9 cellular contexts compared by ENCODE assay signal in genomic region chr4:52643846-52644245, GRCh38. TPM values are rescaled to one million over a fixed set of nuclear protein-coding genes. Genes with fewer than 3 reads are reported as not detected.
DNase-seq lines count a peak whose midpoint lies in the region; ATAC-seq and TF ChIP-seq lines count a peak whose summit lies in the region.
"Had no signal": no experiment of that assay in that cellular context is flagged by ENCODE, and none has a peak within 500 bp of the region (broad histone marks: within the 10 kb centered on the region; RNA-seq: fewer than 3 reads in every experiment).

No MANE protein-coding gene starts in this region.

- no peak overlapping the region for H3K4me2 ChIP-seq in Karpas-422 (ENCODE audit: low read depth, low read length, poor library complexity, severe bottlenecking)

- H3K27ac ChIP-seq in vagina (no peak overlapping the region), Karpas-422 (ENCODE audit: low read length) (no peak overlapping the region)

- TF ChIP-seq CTCF in GM06990 (IDR thresholded peaks at IDR 0.05; ENCODE audit: insufficient read depth, low read length, poor library complexity, severe bottlenecking): no peak
- no peak for TF ChIP-seq CTCF in cardiac fibroblast (IDR thresholded peaks at IDR 0.05; ENCODE audit: low read depth, low read length)
- TF ChIP-seq CTCF in vagina (IDR thresholded peaks at IDR 0.05): no peak

- no peaks in the 10 kb centered on the region for H3K9me2 ChIP-seq in Karpas-422 (replicated peaks; ENCODE audit: insufficient read depth, low read length)

- peaks cover 98% of the 10 kb centered on the region for H3K79me2 ChIP-seq in Karpas-422 (ENCODE audit: low read length)

- H3K4me1 ChIP-seq in vagina: peaks cover 65% of the 10 kb centered on the region
- H3K4me1 ChIP-seq in Karpas-422 (ENCODE audit: low read length): peaks cover 18% of the 10 kb centered on the region

- peak; percentile 35 for ATAC-seq in HG03354 (IDR thresholded peaks at IDR 0.05; ENCODE audit: poor library complexity, severe bottlenecking, unreplicated experiment)

- no peak overlapping the region for H2AFZ ChIP-seq in Karpas-422 (ENCODE audit: low read length)

- intact Hi-C loops in vagina (cut with DNase I): no loop called here

- no peaks in the 10 kb centered on the region for H3K27me3 ChIP-seq in GM06990 (replicated peaks; ENCODE audit: control insufficient read depth, insufficient read depth, low read length)
- no peaks in the 10 kb centered on the region for H3K27me3 ChIP-seq in vagina
- no peaks in the 10 kb centered on the region for H3K27me3 ChIP-seq in Karpas-422 (ENCODE audit: low read length)

- H3K9ac ChIP-seq in Karpas-422 (ENCODE audit: low read length): no peak overlapping the region

- H3K9me3 ChIP-seq in vagina: no peaks in the 10 kb centered on the region
- H3K9me3 ChIP-seq in Karpas-422 (ENCODE audit: low read length): no peaks in the 10 kb centered on the region

- H3K4me3 ChIP-seq in GM06990 (replicated peaks; ENCODE audit: low read depth, low read length): no peak overlapping the region
- H3K4me3 ChIP-seq in cardiac fibroblast (replicated peaks in 1 of 2; ENCODE audit: low read depth in 2 of 2, low read length in 2 of 2): no peak overlapping the region
- no peak overlapping the region for H3K4me3 ChIP-seq in vagina
- no peak overlapping the region for H3K4me3 ChIP-seq in Karpas-422 (ENCODE audit: low read length)

- H3K36me3 ChIP-seq in GM06990 (ENCODE audit: control insufficient read depth, insufficient read depth, low read length): no peaks in the 10 kb centered on the region
- no peaks in the 10 kb centered on the region for H3K36me3 ChIP-seq in vagina
- H3K36me3 ChIP-seq in Karpas-422 (ENCODE audit: insufficient read depth, low read length): no peaks in the 10 kb centered on the region

- TF ChIP-seq POLR2A in vagina (IDR thresholded peaks at IDR 0.05): no peak

- peak; percentile 25 for DNase-seq in GM06990 (ENCODE audit: extremely low read depth, insufficient read length)
- peak; percentile 75 to 81 for DNase-seq in cardiac fibroblast (ENCODE audit: low read depth in 2 of 2)
- DNase-seq in lung microvascular endothelial cell (ENCODE audit: low read depth in 2 of 2): peak; percentile 68 to 83
- DNase-seq in vagina (ENCODE audit: extremely low spot score in 2 of 2): no peak
- DNase-seq in stimulated activated naive CD4-positive, alpha-beta T cell (lab: John Stamatoyannopoulos, UW): no peak
- DNase-seq in Karpas-422: no peak
- no peak for DNase-seq in islet precursor cell
- DNase-seq: activated naive CD8-positive, alpha-beta T cell treated with anti-CD3 and anti-CD28 coated beads, Interleukin-2, amount 10 ng/mL, durations not matched to agents 7 days and 5 days had no signal

- H4K20me1 ChIP-seq in Karpas-422 (ENCODE audit: insufficient read depth, low read depth, low read length): no peaks in the 10 kb centered on the region

RNA-seq across cellular contexts. Expression of gene USP46, which starts 15.3 kb away (rescaled TPM):
- total RNA-seq in lung microvascular endothelial cell (7.2 and 7.9 TPM in 2 replicates), vagina (10.6 TPM)
- total RNA-seq in Karpas-422 (2014; rRNA removed; shearing (Covaris generic); ENCODE audit: low replicate concordance): 8.8 and 14.5 TPM in 2 replicates

Comparison
In these comparisons a context has a peak if more than half of its experiments do, and no peak if none do; other contexts are left out.
1. DNase-seq: peak in GM06990 (single experiment), cardiac fibroblast (2 of 2) and lung microvascular endothelial cell (2 of 2); none in vagina (0 of 2), stimulated activated naive CD4-positive, alpha-beta T cell (0 of 6), Karpas-422 (single experiment) and islet precursor cell (single experiment).